Comparison of ENCODE assay signal across 1 cellular context in the genomic region with DNA sequence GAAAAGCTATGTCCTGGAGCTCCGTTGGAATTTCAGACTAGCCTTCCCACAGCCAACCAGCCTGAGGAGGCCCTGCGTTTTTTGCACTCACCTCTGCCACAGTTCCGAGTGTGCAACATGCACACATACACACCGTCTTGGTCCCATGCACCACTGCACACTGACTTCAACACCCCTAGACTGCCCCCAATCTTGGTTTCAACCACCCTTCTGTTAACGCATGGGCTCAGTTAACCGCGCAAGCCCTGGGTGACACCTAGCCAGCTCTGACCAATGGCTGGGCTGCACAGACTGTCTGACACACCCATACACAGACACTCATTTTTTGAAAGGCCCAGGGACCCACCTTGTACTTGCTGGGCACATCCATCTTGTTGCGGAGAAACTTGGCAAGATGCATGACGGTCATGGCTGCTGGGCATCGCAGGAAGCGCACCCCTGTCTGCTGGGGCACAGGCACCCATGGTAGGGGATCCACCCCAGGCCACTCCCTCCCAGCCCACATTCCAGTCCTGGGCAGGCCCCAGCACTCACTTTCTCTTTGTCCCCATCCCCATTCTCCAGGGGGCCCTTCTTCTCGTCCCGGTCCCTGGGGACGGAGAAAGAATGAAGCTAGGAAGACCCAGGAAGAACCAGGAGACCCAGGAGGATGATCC.
TF ChIP-seq lines count a peak whose summit lies in the region.

No MANE protein-coding gene starts in this region.

TF ChIP-seq in HepG2, 621 proteins besides CTCF, POLR2A, EP300 and RAD21 (continued from another document):
- TF ChIP-seq, protein P1, sequence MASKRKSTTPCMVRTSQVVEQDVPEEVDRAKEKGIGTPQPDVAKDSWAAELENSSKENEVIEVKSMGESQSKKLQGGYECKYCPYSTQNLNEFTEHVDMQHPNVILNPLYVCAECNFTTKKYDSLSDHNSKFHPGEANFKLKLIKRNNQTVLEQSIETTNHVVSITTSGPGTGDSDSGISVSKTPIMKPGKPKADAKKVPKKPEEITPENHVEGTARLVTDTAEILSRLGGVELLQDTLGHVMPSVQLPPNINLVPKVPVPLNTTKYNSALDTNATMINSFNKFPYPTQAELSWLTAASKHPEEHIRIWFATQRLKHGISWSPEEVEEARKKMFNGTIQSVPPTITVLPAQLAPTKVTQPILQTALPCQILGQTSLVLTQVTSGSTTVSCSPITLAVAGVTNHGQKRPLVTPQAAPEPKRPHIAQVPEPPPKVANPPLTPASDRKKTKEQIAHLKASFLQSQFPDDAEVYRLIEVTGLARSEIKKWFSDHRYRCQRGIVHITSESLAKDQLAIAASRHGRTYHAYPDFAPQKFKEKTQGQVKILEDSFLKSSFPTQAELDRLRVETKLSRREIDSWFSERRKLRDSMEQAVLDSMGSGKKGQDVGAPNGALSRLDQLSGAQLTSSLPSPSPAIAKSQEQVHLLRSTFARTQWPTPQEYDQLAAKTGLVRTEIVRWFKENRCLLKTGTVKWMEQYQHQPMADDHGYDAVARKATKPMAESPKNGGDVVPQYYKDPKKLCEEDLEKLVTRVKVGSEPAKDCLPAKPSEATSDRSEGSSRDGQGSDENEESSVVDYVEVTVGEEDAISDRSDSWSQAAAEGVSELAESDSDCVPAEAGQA (IDR thresholded peaks at IDR 0.05; ENCODE audit: low read depth) = no peak
- TF ChIP-seq, protein P1 (CRISPR knock-in tag; IDR thresholded peaks at IDR 0.05; ENCODE audit: borderline replicate concordance) = no peak
- no peak for TF ChIP-seq ATAD3A (CRISPR knock-in tag; IDR thresholded peaks at IDR 0.05)
- 0 out of 2 replicates have a peak, but pooled peaks have one; percentile 45 for TF ChIP-seq AKAP8 (CRISPR knock-in tag; IDR thresholded peaks at IDR 0.05)
